In genomic region chr15:96358006-96358794, GRCh38 we compare ENCODE assay signal across 9 cellular contexts. TPM values are rescaled to one million over a fixed set of nuclear protein-coding genes. Genes with fewer than 3 reads are reported as not detected.
DNase-seq lines count a peak whose midpoint lies in the region; ATAC-seq, FAIRE-seq and TF ChIP-seq lines count a peak whose summit lies in the region.
"Had no signal": no experiment of that assay in that cellular context is flagged by ENCODE, and none has a peak within 500 bp of the region (broad histone marks: within the 10 kb centered on the region; RNA-seq: fewer than 3 reads in every experiment).

No MANE protein-coding gene starts in this region.

- no peak overlapping the region for H2AFZ ChIP-seq in HepG2 (ENCODE audit: low read length)

- no TSS peak for BruUV-seq in HepG2 (replicated peaks; lab: Mats Ljungman, UMichigan)

- H3K9me3 ChIP-seq in HepG2 (ENCODE audit: low read length) (no peaks in the 10 kb centered on the region), right lobe of liver (no peaks in the 10 kb centered on the region), mononuclear cell (ENCODE audit: low read depth, low read length) (no peaks in the 10 kb centered on the region), uterus (no peaks in the 10 kb centered on the region)

- H3K27me3 Mint-ChIP-seq in brain, result peaks cover 69% of the 10 kb centered on the region

- TF ChIP-seq POLR2A in HepG2 (IDR thresholded peaks at IDR 0.05; ENCODE audit: insufficient read depth in 1 of 2, low read depth in 2 of 2, low read length in 2 of 2) (no peak), right lobe of liver (IDR thresholded peaks at IDR 0.05) (no peak), uterus (IDR thresholded peaks at IDR 0.05) (no peak)

- H3K4me2 ChIP-seq in HepG2 (ENCODE audit: low read depth, low read length), result peak overlapping the region; percentile 75

- no peaks in the 10 kb centered on the region for H3K79me2 ChIP-seq in HepG2 (ENCODE audit: insufficient read depth, low read length)

- no peaks in the 10 kb centered on the region for H3K36me3 Mint-ChIP-seq in brain

- intact Hi-C loops in HepG2 (cut with micrococcal nuclease; ENCODE audit: unreplicated experiment) (loop anchor here (5.0 to 10.0 kb wide), 2 partner anchors 443 to 879 kb away; no protein-coding TSS in a partner anchor), right lobe of liver (cut with DNase I) (loop anchor here in 1 of 2 donors (10.0 kb wide), 1 partner anchor 537 kb away; no protein-coding TSS in a partner anchor), uterus (cut with DNase I; ENCODE audit: low total_unique reads) (no loop called here)

- TF ChIP-seq EP300 in HepG2 (IDR thresholded peaks at IDR 0.05; ENCODE audit: low read depth in 2 of 2, low read length in 2 of 2) (no peak), HepG2 (CRISPR knock-in tag; IDR thresholded peaks at IDR 0.05; ENCODE audit: borderline replicate concordance) (no peak)

- H3K4me1 ChIP-seq in HepG2 (ENCODE audit: insufficient read depth, low read length), result peaks cover 26% of the 10 kb centered on the region
- H3K4me1 ChIP-seq in right lobe of liver, result peaks cover 0 to 16% (median 0%) of the 10 kb centered on the region in 4 donors
- H3K4me1 ChIP-seq in mononuclear cell (ENCODE audit: insufficient read depth, low read length), result peaks cover 20% of the 10 kb centered on the region
- no peaks in the 10 kb centered on the region for H3K4me1 ChIP-seq in uterus

- in situ Hi-C loops in HepG2 (cut with HindIII; ENCODE audit: extremely low pct_ligation_motif_present, low pct_unique_long_range_greater_than_20kb), result loop anchor here (25.0 kb wide), 1 partner anchor 1404 kb away; no protein-coding TSS in a partner anchor

- no peaks in the 10 kb centered on the region for H3K9me3 Mint-ChIP-seq in brain

- TF ChIP-seq CTCF in HepG2 (CRISPR knock-in tag; IDR thresholded peaks at IDR 0.05) (no peak), right lobe of liver (IDR thresholded peaks at IDR 0.05) (no peak), brain (conservative IDR thresholded peaks at IDR 0.05) (no peak), uterus (IDR thresholded peaks at IDR 0.05) (no peak)

- no peaks in the 10 kb centered on the region for H4K20me1 ChIP-seq in HepG2 (ENCODE audit: insufficient read depth, low read length)

- H3K4me3 ChIP-seq in HepG2 (replicated peaks in 1 of 3; ENCODE audit: insufficient read depth in 1 of 3, low read depth in 2 of 3, low read length in 3 of 3) (no peak overlapping the region), right lobe of liver (peak overlapping the region in 1 of 3 donors; percentile 18), mononuclear cell (ENCODE audit: low read length) (peak overlapping the region; percentile 33), uterus (peak overlapping the region; percentile 68 to 83)

- H3K27ac ChIP-seq in HepG2 (ENCODE audit: extremely low read length, insufficient read depth, low read length) (no peak overlapping the region), right lobe of liver (peak overlapping the region in 1 of 3 donors; percentile 13), uterus (peak overlapping the region; percentile 94 to 100)

- TF ChIP-seq RAD21 in HepG2 (CRISPR knock-in tag; IDR thresholded peaks at IDR 0.05), result no peak

- no peak overlapping the region for H3K9ac ChIP-seq in HepG2 (ENCODE audit: insufficient read depth, low read depth, low read length)

- no peaks in the 10 kb centered on the region; a peak in 1 of 5 replicates for H3K27me3 ChIP-seq in HepG2 (ENCODE audit: control insufficient read depth in 1 of 2, insufficient read depth in 2 of 2, low read length in 2 of 2)
- no peaks in the 10 kb centered on the region for H3K27me3 ChIP-seq in right lobe of liver
- H3K27me3 ChIP-seq in mononuclear cell (ENCODE audit: insufficient read depth, low read length), result peaks cover 92% of the 10 kb centered on the region
- no peaks in the 10 kb centered on the region for H3K27me3 ChIP-seq in uterus

- FAIRE-seq in HepG2 (lab: Jason Lieb, UNC), result no peak
- FAIRE-seq: islet of Langerhans had no signal

- DNase-seq in HepG2 (ENCODE audit: low spot score) (no peak), right lobe of liver (no peak), uterus (no peak), NCI-H2227 (lab: John Stamatoyannopoulos, UW; ENCODE audit: unreplicated experiment) (no peak), SKM-1 (lab: John Stamatoyannopoulos, UW; ENCODE audit: unreplicated experiment) (no peak)
- no peak for DNase-seq in stimulated activated CD4-positive, alpha-beta T cell treated with anti-CD3 and anti-CD28 coated beads, Interleukin-4, amount 100 ng/mL, for 1 hour

- CTCF ChIA-PET in HepG2 (lab: Yijun Ruan, JAX; ENCODE audit: low intra/inter-chr PET ratio, low total read pairs), result interaction anchor here (1.7 kb wide), 1 partner anchor 877 kb away, joined by 5 read pairs; no protein-coding TSS in a partner anchor

- peak overlapping the region in 4 of 5 experiments; percentile 61 to 97 (median 91) for H3K27ac Mint-ChIP-seq in brain

- H3K4me1 Mint-ChIP-seq in brain, result peaks cover 65% of the 10 kb centered on the region

- 93% methylated on average over 28 of the region's 31 CpGs for WGBS in HepG2 (ENCODE audit: low lambda C conversion rate)
- WGBS in right lobe of liver (ENCODE audit: insufficient coverage, low coverage, low lambda C conversion rate, missing lambda C conversion rate), result 58% methylated on average over 10 of the region's 31 CpGs

- no peaks in the 10 kb centered on the region for H3K36me3 ChIP-seq in HepG2 (replicated peaks in 1 of 2; ENCODE audit: control insufficient read depth in 1 of 2, insufficient read depth in 2 of 2, low read length in 2 of 2)
- H3K36me3 ChIP-seq in right lobe of liver, result no peaks in the 10 kb centered on the region
- H3K36me3 ChIP-seq in uterus, result no peaks in the 10 kb centered on the region

- ATAC-seq in HepG2 (no peak), right lobe of liver (no peak)

- POLR2A ChIA-PET in HepG2 (lab: Yijun Ruan, JAX), result no interaction called here

- H3K4me3 Mint-ChIP-seq in brain, result peak overlapping the region in 2 of 5 experiments; percentile 89 to 90

TF ChIP-seq in HepG2, 621 proteins besides CTCF, POLR2A, EP300 and RAD21:
- TF ChIP-seq SYNCRIP (IDR thresholded peaks at IDR 0.05; ENCODE audit: insufficient read depth, low read depth, low read length), result no peak
- TF ChIP-seq CEBPB (IDR thresholded peaks at IDR 0.05; ENCODE audit: borderline replicate concordance, low read depth, low read length), result no peak
- no peak for TF ChIP-seq SIN3A (IDR thresholded peaks at IDR 0.05; ENCODE audit: borderline replicate concordance, low read depth, low read length)

RNA-seq across cellular contexts. Expression of gene NR2F2, which starts 27.7 kb away (rescaled TPM):
- 3.5 and 5.0 TPM in 2 replicates for total RNA-seq in HepG2 (2016; rRNA removed; fragmentation: Illumina TruSeq; extraction: Trizol)
- 0.61 and 0.79 TPM in 2 replicates for total RNA-seq in HepG2 (2016; cell fraction: cytosol; rRNA removed; fragmentation: Illumina TruSeq; extraction: Trizol; ENCODE audit: low read depth)
- total RNA-seq in HepG2 (2016; cell fraction: insoluble cytoplasmic fraction; rRNA removed; fragmentation: Illumina TruSeq; extraction: Trizol), result 3.8 and 4.3 TPM in 2 replicates
- 2.4 and 2.8 TPM in 2 replicates for total RNA-seq in HepG2 (2016; cell fraction: membrane; rRNA removed; fragmentation: Illumina TruSeq; extraction: Trizol)
- 8.2 and 8.4 TPM in 2 replicates for total RNA-seq in HepG2 (2016; cell fraction: nucleus; rRNA removed; fragmentation: Illumina TruSeq; extraction: Trizol)
- polyA plus RNA-seq in HepG2 (2011; rRNA removed), result 4.0 and 4.7 TPM in 2 replicates
- 3.5 and 3.6 TPM in 2 replicates for polyA plus RNA-seq in HepG2 (2011; cell fraction: cytosol; rRNA removed)
- polyA plus RNA-seq in HepG2 (2011; cell fraction: nucleus; rRNA removed), result 13.5 and 15.0 TPM in 2 replicates
- polyA plus RNA-seq in HepG2 (2012), result 20.1 and 28.6 TPM in 2 replicates
- 0.70 TPM in 2 replicates for polyA plus RNA-seq in HepG2 (2016; cell fraction: cytosol; fragmentation: Illumina TruSeq; extraction: Trizol; ENCODE audit: low read depth)
- polyA plus RNA-seq in HepG2 (2016; cell fraction: insoluble cytoplasmic fraction; fragmentation: Illumina TruSeq; extraction: Trizol; ENCODE audit: low read depth), result 14.4 and 16.5 TPM in 2 replicates
- polyA plus RNA-seq in HepG2 (2016; cell fraction: membrane; fragmentation: Illumina TruSeq; extraction: Trizol; ENCODE audit: low read depth), result 3.3 and 3.6 TPM in 2 replicates
- 27.1 and 27.3 TPM in 2 replicates for polyA plus RNA-seq in HepG2 (2016; cell fraction: nucleus; fragmentation: Illumina TruSeq; extraction: Trizol; ENCODE audit: insufficient read depth, low read depth)
- 15.2 and 51.3 TPM in 2 replicates for polyA minus RNA-seq in HepG2 (2011; rRNA and poly(A)+ RNA removed; ENCODE audit: low replicate concordance)
- 6.7 and 11.9 TPM in 2 replicates for polyA minus RNA-seq in HepG2 (2011; cell fraction: cytosol; rRNA and poly(A)+ RNA removed)
- 11.7 and 14.2 TPM in 2 replicates for polyA minus RNA-seq in HepG2 (2011; cell fraction: nucleus; rRNA and poly(A)+ RNA removed)
- total RNA-seq in right lobe of liver, result 10 to 100 TPM; 11.6 to 30.0 (median 20.7) TPM
- 60.4 TPM for polyA plus RNA-seq in brain (ENCODE audit: insufficient read depth, low read depth, low replicate concordance)
- not detected for total RNA-seq in mononuclear cell
- 100 to 1,000 TPM in 1 of 4 donors, 10 to 100 TPM in 3; 23.6 to 255 (median 51.9) TPM for total RNA-seq in uterus

Comparison
In these comparisons a context has a peak if more than half of its experiments do, and no peak if none do; other contexts are left out.
1. H3K4me3 ChIP-seq: peak in mononuclear cell (single experiment) and uterus (2 of 2); none in HepG2 (0 of 3).